ENCODE assay signal across 18 cellular contexts in genomic region chr4:158833602-158834001, GRCh38.
"Had no signal": no experiment of that assay in that cellular context is flagged by ENCODE, and none has a peak within 500 bp of the region (broad histone marks: within the 10 kb centered on the region; RNA-seq: fewer than 3 reads in every experiment).

No MANE protein-coding gene starts in this region.

- H3K4me2 ChIP-seq: hepatocyte had no signal

- H3K27ac ChIP-seq: coronary artery, hepatocyte, left lung, lower lobe of right lung, sigmoid colon, skin epidermis, tibial artery, upper lobe of left lung, uterus had no signal

- H3K27me3 Mint-ChIP-seq: naive thymus-derived CD4-positive, alpha-beta T cell; stimulated activated naive CD8-positive, alpha-beta T cell treated with anti-CD3 and anti-CD28 coated beads, Interleukin-15, Interleukin-2, amounts not matched to agents 100 ng/mL and 50 ng/mL, for 24 hours had no signal

- DNase-seq: effector CD4-positive, alpha-beta T cell; endodermal cell; foreskin melanocyte; head of caudate nucleus; left lung; lower lobe of right lung; mesenchymal stem cell; naive thymus-derived CD4-positive, alpha-beta T cell; nephron progenitor cell; sigmoid colon; stimulated activated CD4-positive, alpha-beta T cell treated with anti-CD3 and anti-CD28 coated beads, Interleukin-12 subunit alpha, Interleukin-12 subunit beta, amount 100 ng/mL, for 4 hours; tibial artery; upper lobe of left lung; uterus had no signal

- H3K4me3 Mint-ChIP-seq: endodermal cell; naive thymus-derived CD4-positive, alpha-beta T cell; nephron progenitor cell; stimulated activated naive CD8-positive, alpha-beta T cell treated with anti-CD3 and anti-CD28 coated beads, Interleukin-15, Interleukin-2, amounts not matched to agents 100 ng/mL and 50 ng/mL, for 24 hours had no signal

- H2AFZ ChIP-seq: hepatocyte had no signal

- ATAC-seq: left lung; lower lobe of right lung; naive thymus-derived CD4-positive, alpha-beta T cell had no signal

- H3K9me3 Mint-ChIP-seq: endodermal cell; naive thymus-derived CD4-positive, alpha-beta T cell; stimulated activated naive CD8-positive, alpha-beta T cell treated with anti-CD3 and anti-CD28 coated beads, Interleukin-15, Interleukin-2, amounts not matched to agents 100 ng/mL and 50 ng/mL, for 24 hours had no signal

- H3K9me3 ChIP-seq: left lung, lower lobe of right lung, sigmoid colon, tibial artery, upper lobe of left lung, uterus had no signal

- H3K4me3 ChIP-seq: coronary artery, hepatocyte, left lung, lower lobe of right lung, sigmoid colon, skin epidermis, tibial artery, upper lobe of left lung, uterus had no signal

- H3K27me3 ChIP-seq: hepatocyte, left lung, sigmoid colon, tibial artery, upper lobe of left lung, uterus had no signal

- H3K79me2 ChIP-seq: hepatocyte had no signal

- H3K36me3 ChIP-seq: uterus had no signal

- H3K27ac Mint-ChIP-seq: endodermal cell; naive thymus-derived CD4-positive, alpha-beta T cell; stimulated activated naive CD8-positive, alpha-beta T cell treated with anti-CD3 and anti-CD28 coated beads, Interleukin-15, Interleukin-2, amounts not matched to agents 100 ng/mL and 50 ng/mL, for 24 hours had no signal

- H3K4me1 ChIP-seq: sigmoid colon, tibial artery, uterus had no signal
